In the genomic region with DNA sequence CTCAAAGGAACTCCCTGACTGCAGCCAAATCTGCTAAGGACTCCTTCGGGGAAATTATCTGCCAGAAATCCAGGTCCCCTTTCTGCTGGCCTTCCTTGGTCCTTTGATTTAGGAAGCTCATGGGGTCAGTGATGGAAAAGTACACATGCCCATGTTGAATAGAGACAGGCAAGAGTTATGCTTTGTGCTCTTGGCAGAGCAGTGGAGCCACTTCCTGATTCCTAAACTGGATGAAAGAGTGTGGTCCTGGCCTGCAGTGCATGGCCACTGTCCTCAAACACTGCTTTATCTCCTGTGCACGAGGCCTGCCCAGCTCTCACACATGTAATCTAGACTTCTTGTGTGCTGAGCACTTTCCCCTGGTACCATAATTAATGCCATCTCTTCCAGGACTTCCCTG, we compare ENCODE assay signal across 13 cellular contexts. TPM values are rescaled to one million over a fixed set of nuclear protein-coding genes. Genes with fewer than 3 reads are reported as not detected.
DNase-seq lines count a peak whose midpoint lies in the region; ATAC-seq and TF ChIP-seq lines count a peak whose summit lies in the region.
"Had no signal": no experiment of that assay in that cellular context is flagged by ENCODE, and none has a peak within 500 bp of the region (broad histone marks: within the 10 kb centered on the region; RNA-seq: fewer than 3 reads in every experiment).

No MANE protein-coding gene starts in this region.

- WGBS in heart left ventricle, 4 donors, result 21 to 34% (median 26%) methylated on average over 2 of the region's 2 CpGs

- H3K4me3 Mint-ChIP-seq in nephron progenitor cell (peak overlapping the region; percentile 89), type B pancreatic cell (peak overlapping the region; percentile 94)

- TF ChIP-seq POLR2A in heart left ventricle (IDR thresholded peaks at IDR 0.05), result no peak

- H3K36me3 ChIP-seq in heart left ventricle (no peaks in the 10 kb centered on the region), adipocyte (ENCODE audit: control insufficient read depth, insufficient read depth, low read length, severe bottlenecking) (peaks cover 6% of the 10 kb centered on the region)

- peak overlapping the region in 11 of 12 donors; percentile 83 to 95 (median 91) for H3K27ac ChIP-seq in heart left ventricle
- H3K27ac ChIP-seq: HL-60 had no signal

- H3K9me3 Mint-ChIP-seq in nephron progenitor cell (no peaks in the 10 kb centered on the region), type B pancreatic cell (no peaks in the 10 kb centered on the region)
- H3K9me3 Mint-ChIP-seq: endodermal cell had no signal

- peaks cover 0 to 83% (median 23%) of the 10 kb centered on the region in 9 donors for H3K27me3 ChIP-seq in heart left ventricle
- H3K27me3 ChIP-seq in adipocyte (replicated peaks; ENCODE audit: control insufficient read depth, insufficient read depth, low read length), result no peaks in the 10 kb centered on the region

- H3K9ac ChIP-seq in adipocyte (ENCODE audit: low read length), result peak overlapping the region; percentile 100

- H3K4me1 Mint-ChIP-seq in nephron progenitor cell, result peaks cover 98% of the 10 kb centered on the region
- peaks cover 35% of the 10 kb centered on the region for H3K4me1 Mint-ChIP-seq in type B pancreatic cell (ENCODE audit: unreplicated experiment)

- no peak for TF ChIP-seq CTCF in heart left ventricle (IDR thresholded peaks at IDR 0.05)
- no peak for TF ChIP-seq CTCF in nephron progenitor cell (IDR thresholded peaks at IDR 0.05)
- no peak for TF ChIP-seq CTCF in type B pancreatic cell (conservative IDR thresholded peaks at IDR 0.05)

- ATAC-seq in heart left ventricle (no peak), left ventricle myocardium superior (no peak)
- ATAC-seq: naive thymus-derived CD4-positive, alpha-beta T cell had no signal

- intact Hi-C loops in heart left ventricle (cut with DNase I) (loop anchor here in 8 of 10 donors (2.0 to 10.0 kb wide), 12 partner anchors 51 to 1287 kb away; no protein-coding TSS in a partner anchor), left ventricle myocardium superior (cut with micrococcal nuclease) (loop anchor here (5.0 kb wide), 1 partner anchor 404 kb away; no protein-coding TSS in a partner anchor)

- H3K4me3 ChIP-seq in heart left ventricle, result peak overlapping the region in 9 of 12 donors; percentile 67 to 87 (median 72)
- H3K4me3 ChIP-seq in adipocyte (ENCODE audit: low read length), result peak overlapping the region; percentile 100

- H3K9me3 ChIP-seq in heart left ventricle (no peaks in the 10 kb centered on the region), adipocyte (ENCODE audit: control insufficient read depth, low read length) (no peaks in the 10 kb centered on the region)

- H3K36me3 Mint-ChIP-seq in nephron progenitor cell (ENCODE audit: low read depth), result no peaks in the 10 kb centered on the region
- H3K36me3 Mint-ChIP-seq in type B pancreatic cell, result peaks cover 8% of the 10 kb centered on the region
- H3K36me3 Mint-ChIP-seq: naive thymus-derived CD4-positive, alpha-beta T cell had no signal

- peaks cover 0 to 64% (median 18%) of the 10 kb centered on the region in 12 donors for H3K4me1 ChIP-seq in heart left ventricle
- peaks cover 34% of the 10 kb centered on the region for H3K4me1 ChIP-seq in adipocyte (ENCODE audit: control insufficient read depth, insufficient read depth, low read length)

- no peak for DNase-seq in heart left ventricle
- DNase-seq in left ventricle myocardium superior, result no peak
- DNase-seq in adipocyte (ENCODE audit: low read depth), result peak; percentile 36
- no peak for DNase-seq in nephron progenitor cell
- no peak for DNase-seq in type B pancreatic cell (ENCODE audit: extremely low spot score, unreplicated experiment)
- no peak for DNase-seq in NCI-H774 (lab: John Stamatoyannopoulos, UW)
- no peak for DNase-seq in D341Med (ENCODE audit: low spot score)
- DNase-seq in activated effector memory CD4-positive, alpha-beta T cell treated with anti-CD3 and anti-CD28 coated beads, Interleukin-2, amount 50 U/mL, for 16 hours, result no peak
- DNase-seq: AML-193; endodermal cell; naive thymus-derived CD4-positive, alpha-beta T cell; NCI-H1105 treated with DMSO at 0.1 percent for 48 hours had no signal

- no peak overlapping the region for H3K27ac Mint-ChIP-seq in nephron progenitor cell
- H3K27ac Mint-ChIP-seq in type B pancreatic cell, result no peak overlapping the region
- H3K27ac Mint-ChIP-seq: endodermal cell had no signal

- H3K27me3 Mint-ChIP-seq in nephron progenitor cell (ENCODE audit: low read depth, poor library complexity) (peaks cover 97% of the 10 kb centered on the region), type B pancreatic cell (peaks cover 99% of the 10 kb centered on the region)

RNA-seq across cellular contexts. Expression of a gene that starts 2.0 kb away (rescaled TPM):
- 10 to 100 TPM in 7 of 9 donors, 1 to 10 TPM in 2; 6.5 to 24.9 (median 11.8) TPM for total RNA-seq in heart left ventricle
- 1 to 10 TPM; 4.0 to 4.8 TPM for polyA plus RNA-seq in heart left ventricle
- 8.5 TPM for total RNA-seq in left ventricle myocardium superior
- 2.2 and 73.2 TPM in 2 replicates for total RNA-seq in type B pancreatic cell (ENCODE audit: low replicate concordance)
- polyA plus RNA-seq: naive thymus-derived CD4-positive, alpha-beta T cell had no signal
